12 cellular contexts compared by ENCODE assay signal in genomic region chr1:22418852-22419480, GRCh38. TPM values are rescaled to one million over a fixed set of nuclear protein-coding genes. Genes with fewer than 3 reads are reported as not detected.
DNase-seq lines count a peak whose midpoint lies in the region; ATAC-seq and TF ChIP-seq lines count a peak whose summit lies in the region.
"Had no signal": no experiment of that assay in that cellular context is flagged by ENCODE, and none has a peak within 500 bp of the region (broad histone marks: within the 10 kb centered on the region; RNA-seq: fewer than 3 reads in every experiment).

No MANE protein-coding gene starts in this region.

- H4K20me1 ChIP-seq in OCI-LY3 (ENCODE audit: insufficient read depth, low read length) = no peaks in the 10 kb centered on the region

- no peak overlapping the region for H3K4me3 ChIP-seq in OCI-LY3 (ENCODE audit: low read length)
- H3K4me3 ChIP-seq in cardiac muscle cell = no peak overlapping the region
- H3K4me3 ChIP-seq: left lung, vagina had no signal

- H3K27ac ChIP-seq in OCI-LY3 (ENCODE audit: low read length) (no peak overlapping the region), cardiac muscle cell (no peak overlapping the region)
- H3K27ac ChIP-seq: left lung, vagina had no signal

- H3K27me3 ChIP-seq in OCI-LY3 (ENCODE audit: low read depth, low read length) (peaks cover 18% of the 10 kb centered on the region), cardiac muscle cell (peaks cover 15% of the 10 kb centered on the region)
- H3K27me3 ChIP-seq: vagina had no signal

- peaks cover 9% of the 10 kb centered on the region for H3K4me1 ChIP-seq in OCI-LY3 (ENCODE audit: low read length)
- H3K4me1 ChIP-seq in cardiac muscle cell (ENCODE audit: low read depth) = peaks cover 18% of the 10 kb centered on the region

- ATAC-seq in HG02973 (IDR thresholded peaks at IDR 0.05; ENCODE audit: unreplicated experiment) (no peak), HG03460 (IDR thresholded peaks at IDR 0.05; ENCODE audit: unreplicated experiment) (no peak)
- ATAC-seq: esophagus mucosa, left lung had no signal

- TF ChIP-seq CTCF in OCI-LY3 (IDR thresholded peaks at IDR 0.05; ENCODE audit: low read depth, low read length) (no peak), cardiac muscle cell (IDR thresholded peaks at IDR 0.05; ENCODE audit: low read depth, low read length) (no peak)

- peak overlapping the region; percentile 17; the same call in 1 of the 2 replicates for H3K4me2 ChIP-seq in OCI-LY3 (ENCODE audit: low read length)

- no peaks in the 10 kb centered on the region for H3K79me2 ChIP-seq in OCI-LY3 (ENCODE audit: low read length)

- H3K36me3 ChIP-seq in OCI-LY3 (replicated peaks; ENCODE audit: low read depth, low read length) (no peaks in the 10 kb centered on the region), cardiac muscle cell (no peaks in the 10 kb centered on the region)
- H3K36me3 ChIP-seq: left lung, vagina had no signal

- DNase-seq in ACHN = peak; percentile 72
- peak; percentile 42 for DNase-seq in GM04504 (ENCODE audit: low read depth)
- peak; percentile 56 to 62 for DNase-seq in cardiac muscle cell (ENCODE audit: low read depth in 1 of 2, low spot score in 1 of 2)
- DNase-seq in islet precursor cell = no peak
- no peak for DNase-seq in globus pallidus (ENCODE audit: low spot score)
- DNase-seq: activated CD8-positive, alpha-beta memory T cell treated with anti-CD3 and anti-CD28 coated beads for 24 hours; left lung had no signal

- H3K9ac ChIP-seq in OCI-LY3 (ENCODE audit: low read length) = no peak overlapping the region

- H3K9me3 ChIP-seq in OCI-LY3 (ENCODE audit: insufficient read depth, low read length) (no peaks in the 10 kb centered on the region), cardiac muscle cell (ENCODE audit: low read depth) (no peaks in the 10 kb centered on the region)
- H3K9me3 ChIP-seq: left lung, vagina had no signal

- H2AFZ ChIP-seq in OCI-LY3 (ENCODE audit: low read depth, low read length) = no peak overlapping the region

- in situ Hi-C loops in ACHN (cut with HindIII; ENCODE audit: low pct_ligation_motif_present, low pct_unique_long_range_greater_than_20kb, low sequenced_read_pairs) = no loop called here

RNA-seq across cellular contexts. Expression of gene ZBTB40, which starts 32.7 kb away (rescaled TPM):
- 14.1 and 18.1 TPM in 2 replicates for total RNA-seq in cardiac muscle cell
- 8.3 and 8.5 TPM in 2 replicates for polyA plus RNA-seq in cardiac muscle cell

Comparison
In these comparisons a context has a peak if more than half of its experiments do, and no peak if none do; other contexts are left out.
1. DNase-seq: peak in ACHN (single experiment), GM04504 (single experiment) and cardiac muscle cell (2 of 2); none in islet precursor cell (single experiment) and globus pallidus (single experiment).